In genomic region chr22:44090571-44090905, GRCh38 we compare ENCODE assay signal across 1 cellular context.
TF ChIP-seq lines count a peak whose summit lies in the region.

No MANE protein-coding gene starts in this region.

TF ChIP-seq in H1, 55 proteins besides CTCF, POLR2A, EP300 and RAD21 (continued from another document):
- TF ChIP-seq USF2 (IDR thresholded peaks at IDR 0.05; ENCODE audit: low read length) (no peak), GABPA (IDR thresholded peaks at IDR 0.05; ENCODE audit: borderline replicate concordance, insufficient read depth, low read length) (no peak), ATF3 (IDR thresholded peaks at IDR 0.05; ENCODE audit: insufficient read depth, low read depth, low read length) (no peak)
TF ChIP-seq in H1: peak in this region for 0.
